ENCODE assay signal across 1 cellular context in the genomic region with DNA sequence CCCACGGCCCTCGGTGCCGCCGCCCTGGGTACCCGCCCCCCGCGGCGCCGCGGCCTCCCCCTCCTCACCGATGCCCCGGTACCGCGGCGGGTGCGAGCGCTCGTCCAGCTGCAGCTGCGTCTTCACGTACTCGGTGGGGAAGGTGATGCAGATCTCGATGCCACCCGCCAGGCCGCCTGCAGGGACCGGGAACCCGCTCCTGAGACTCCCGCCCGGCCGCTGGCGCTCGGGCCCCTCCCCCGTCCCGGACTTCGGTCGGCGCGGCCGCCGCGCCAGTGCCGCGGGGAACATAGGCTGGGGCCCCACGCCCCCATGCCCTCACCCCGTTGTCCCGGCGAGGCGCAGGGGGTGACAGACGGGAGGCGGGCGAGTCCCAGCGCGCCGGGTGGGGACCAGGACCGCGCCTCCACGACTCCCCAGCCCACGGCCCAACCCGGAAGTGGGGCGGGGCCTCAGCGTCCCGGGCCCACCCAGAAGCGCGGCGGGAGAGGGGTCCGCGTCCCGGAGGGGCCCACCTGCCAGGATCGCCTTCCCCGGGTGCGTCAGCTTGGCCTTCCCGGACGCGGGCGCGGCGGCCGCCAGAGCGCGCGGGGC.
TF ChIP-seq lines count a peak whose summit lies in the region.

No MANE protein-coding gene starts in this region.

TF ChIP-seq in K562, 482 proteins besides CTCF, POLR2A, EP300 and RAD21 (continued from another document and continues in another):
- no peak for TF ChIP-seq PHF21A (IDR thresholded peaks at IDR 0.05; ENCODE audit: borderline replicate concordance, low read depth)
- TF ChIP-seq TRIM28 (IDR thresholded peaks at IDR 0.05) = no peak
- peak; percentile 95 for TF ChIP-seq ELF4 (CRISPR knock-in tag; IDR thresholded peaks at IDR 0.05)
- no peak; the same call in 1 of the 2 replicates for TF ChIP-seq SPI1 (IDR thresholded peaks at IDR 0.05; ENCODE audit: borderline replicate concordance, low read depth, low read length)
- no peak for TF ChIP-seq PTTG1 (tag; IDR thresholded peaks at IDR 0.05; ENCODE audit: low read depth)
- no peak for TF ChIP-seq TBP (optimal IDR thresholded peaks at IDR 0.05; ENCODE audit: low read depth, low read length)
- TF ChIP-seq, protein P1, sequence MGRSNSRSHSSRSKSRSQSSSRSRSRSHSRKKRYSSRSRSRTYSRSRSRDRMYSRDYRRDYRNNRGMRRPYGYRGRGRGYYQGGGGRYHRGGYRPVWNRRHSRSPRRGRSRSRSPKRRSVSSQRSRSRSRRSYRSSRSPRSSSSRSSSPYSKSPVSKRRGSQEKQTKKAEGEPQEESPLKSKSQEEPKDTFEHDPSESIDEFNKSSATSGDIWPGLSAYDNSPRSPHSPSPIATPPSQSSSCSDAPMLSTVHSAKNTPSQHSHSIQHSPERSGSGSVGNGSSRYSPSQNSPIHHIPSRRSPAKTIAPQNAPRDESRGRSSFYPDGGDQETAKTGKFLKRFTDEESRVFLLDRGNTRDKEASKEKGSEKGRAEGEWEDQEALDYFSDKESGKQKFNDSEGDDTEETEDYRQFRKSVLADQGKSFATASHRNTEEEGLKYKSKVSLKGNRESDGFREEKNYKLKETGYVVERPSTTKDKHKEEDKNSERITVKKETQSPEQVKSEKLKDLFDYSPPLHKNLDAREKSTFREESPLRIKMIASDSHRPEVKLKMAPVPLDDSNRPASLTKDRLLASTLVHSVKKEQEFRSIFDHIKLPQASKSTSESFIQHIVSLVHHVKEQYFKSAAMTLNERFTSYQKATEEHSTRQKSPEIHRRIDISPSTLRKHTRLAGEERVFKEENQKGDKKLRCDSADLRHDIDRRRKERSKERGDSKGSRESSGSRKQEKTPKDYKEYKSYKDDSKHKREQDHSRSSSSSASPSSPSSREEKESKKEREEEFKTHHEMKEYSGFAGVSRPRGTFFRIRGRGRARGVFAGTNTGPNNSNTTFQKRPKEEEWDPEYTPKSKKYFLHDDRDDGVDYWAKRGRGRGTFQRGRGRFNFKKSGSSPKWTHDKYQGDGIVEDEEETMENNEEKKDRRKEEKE (IDR thresholded peaks at IDR 0.05; ENCODE audit: borderline replicate concordance in 1 of 2, control insufficient read depth in 1 of 2, low read depth in 2 of 2, low read length in 1 of 2) = no peak
- no peak for TF ChIP-seq ZNF3 (CRISPR knock-in tag; IDR thresholded peaks at IDR 0.05)
- no peak for TF ChIP-seq SMC3 (conservative IDR thresholded peaks at IDR 0.05; ENCODE audit: insufficient read depth, low read depth, low read length)
- peak; percentile 46; the same call in 1 of the 2 replicates for TF ChIP-seq ZNF76 (CRISPR knock-in tag; IDR thresholded peaks at IDR 0.05; ENCODE audit: borderline replicate concordance)
- TF ChIP-seq ZNF589 (CRISPR knock-in tag; IDR thresholded peaks at IDR 0.05; ENCODE audit: low read depth) = no peak
- no peak for TF ChIP-seq ZNF224 (CRISPR knock-in tag; IDR thresholded peaks at IDR 0.05)
- TF ChIP-seq, protein P2, sequence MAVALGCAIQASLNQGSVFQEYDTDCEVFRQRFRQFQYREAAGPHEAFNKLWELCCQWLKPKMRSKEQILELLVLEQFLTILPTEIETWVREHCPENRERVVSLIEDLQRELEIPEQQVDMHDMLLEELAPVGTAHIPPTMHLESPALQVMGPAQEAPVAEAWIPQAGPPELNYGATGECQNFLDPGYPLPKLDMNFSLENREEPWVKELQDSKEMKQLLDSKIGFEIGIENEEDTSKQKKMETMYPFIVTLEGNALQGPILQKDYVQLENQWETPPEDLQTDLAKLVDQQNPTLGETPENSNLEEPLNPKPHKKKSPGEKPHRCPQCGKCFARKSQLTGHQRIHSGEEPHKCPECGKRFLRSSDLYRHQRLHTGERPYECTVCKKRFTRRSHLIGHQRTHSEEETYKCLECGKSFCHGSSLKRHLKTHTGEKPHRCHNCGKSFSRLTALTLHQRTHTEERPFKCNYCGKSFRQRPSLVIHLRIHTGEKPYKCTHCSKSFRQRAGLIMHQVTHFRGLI (CRISPR knock-in tag; IDR thresholded peaks at IDR 0.05) = no peak
- TF ChIP-seq MIER1 (IDR thresholded peaks at IDR 0.05; ENCODE audit: low read depth) = no peak
- TF ChIP-seq, protein P3, sequence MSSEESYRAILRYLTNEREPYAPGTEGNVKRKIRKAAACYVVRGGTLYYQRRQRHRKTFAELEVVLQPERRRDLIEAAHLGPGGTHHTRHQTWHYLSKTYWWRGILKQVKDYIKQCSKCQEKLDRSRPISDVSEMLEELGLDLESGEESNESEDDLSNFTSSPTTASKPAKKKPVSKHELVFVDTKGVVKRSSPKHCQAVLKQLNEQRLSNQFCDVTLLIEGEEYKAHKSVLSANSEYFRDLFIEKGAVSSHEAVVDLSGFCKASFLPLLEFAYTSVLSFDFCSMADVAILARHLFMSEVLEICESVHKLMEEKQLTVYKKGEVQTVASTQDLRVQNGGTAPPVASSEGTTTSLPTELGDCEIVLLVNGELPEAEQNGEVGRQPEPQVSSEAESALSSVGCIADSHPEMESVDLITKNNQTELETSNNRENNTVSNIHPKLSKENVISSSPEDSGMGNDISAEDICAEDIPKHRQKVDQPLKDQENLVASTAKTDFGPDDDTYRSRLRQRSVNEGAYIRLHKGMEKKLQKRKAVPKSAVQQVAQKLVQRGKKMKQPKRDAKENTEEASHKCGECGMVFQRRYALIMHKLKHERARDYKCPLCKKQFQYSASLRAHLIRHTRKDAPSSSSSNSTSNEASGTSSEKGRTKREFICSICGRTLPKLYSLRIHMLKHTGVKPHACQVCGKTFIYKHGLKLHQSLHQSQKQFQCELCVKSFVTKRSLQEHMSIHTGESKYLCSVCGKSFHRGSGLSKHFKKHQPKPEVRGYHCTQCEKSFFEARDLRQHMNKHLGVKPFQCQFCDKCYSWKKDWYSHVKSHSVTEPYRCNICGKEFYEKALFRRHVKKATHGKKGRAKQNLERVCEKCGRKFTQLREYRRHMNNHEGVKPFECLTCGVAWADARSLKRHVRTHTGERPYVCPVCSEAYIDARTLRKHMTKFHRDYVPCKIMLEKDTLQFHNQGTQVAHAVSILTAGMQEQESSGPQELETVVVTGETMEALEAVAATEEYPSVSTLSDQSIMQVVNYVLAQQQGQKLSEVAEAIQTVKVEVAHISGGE (CRISPR knock-in tag; IDR thresholded peaks at IDR 0.05) = no peak; a peak in 1 of 6 replicates
- TF ChIP-seq ZNF184 (CRISPR knock-in tag; IDR thresholded peaks at IDR 0.05) = no peak
- TF ChIP-seq, protein P4, sequence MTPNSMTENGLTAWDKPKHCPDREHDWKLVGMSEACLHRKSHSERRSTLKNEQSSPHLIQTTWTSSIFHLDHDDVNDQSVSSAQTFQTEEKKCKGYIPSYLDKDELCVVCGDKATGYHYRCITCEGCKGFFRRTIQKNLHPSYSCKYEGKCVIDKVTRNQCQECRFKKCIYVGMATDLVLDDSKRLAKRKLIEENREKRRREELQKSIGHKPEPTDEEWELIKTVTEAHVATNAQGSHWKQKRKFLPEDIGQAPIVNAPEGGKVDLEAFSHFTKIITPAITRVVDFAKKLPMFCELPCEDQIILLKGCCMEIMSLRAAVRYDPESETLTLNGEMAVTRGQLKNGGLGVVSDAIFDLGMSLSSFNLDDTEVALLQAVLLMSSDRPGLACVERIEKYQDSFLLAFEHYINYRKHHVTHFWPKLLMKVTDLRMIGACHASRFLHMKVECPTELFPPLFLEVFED (CRISPR knock-in tag; conservative IDR thresholded peaks at IDR 0.05) = 0 out of 2 replicates have a peak, but pooled peaks have one; percentile 0
- peak; percentile 71; the same call in 1 of the 2 replicates for TF ChIP-seq GTF2F1 (IDR thresholded peaks at IDR 0.05; ENCODE audit: low read depth, low read length)
- TF ChIP-seq, protein P5, sequence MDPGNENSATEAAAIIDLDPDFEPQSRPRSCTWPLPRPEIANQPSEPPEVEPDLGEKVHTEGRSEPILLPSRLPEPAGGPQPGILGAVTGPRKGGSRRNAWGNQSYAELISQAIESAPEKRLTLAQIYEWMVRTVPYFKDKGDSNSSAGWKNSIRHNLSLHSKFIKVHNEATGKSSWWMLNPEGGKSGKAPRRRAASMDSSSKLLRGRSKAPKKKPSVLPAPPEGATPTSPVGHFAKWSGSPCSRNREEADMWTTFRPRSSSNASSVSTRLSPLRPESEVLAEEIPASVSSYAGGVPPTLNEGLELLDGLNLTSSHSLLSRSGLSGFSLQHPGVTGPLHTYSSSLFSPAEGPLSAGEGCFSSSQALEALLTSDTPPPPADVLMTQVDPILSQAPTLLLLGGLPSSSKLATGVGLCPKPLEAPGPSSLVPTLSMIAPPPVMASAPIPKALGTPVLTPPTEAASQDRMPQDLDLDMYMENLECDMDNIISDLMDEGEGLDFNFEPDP (CRISPR knock-in tag; IDR thresholded peaks at IDR 0.05) = peak; percentile 46; the same call in 1 of the 2 replicates
- no peak for TF ChIP-seq PHF20 (IDR thresholded peaks at IDR 0.05; ENCODE audit: partially characterized antibody)
- peak; percentile 95; the same call in 1 of the 2 replicates for TF ChIP-seq PHF8 (IDR thresholded peaks at IDR 0.05; ENCODE audit: borderline replicate concordance, low read length)
- peak; percentile 41 for TF ChIP-seq HNRNPLL (IDR thresholded peaks at IDR 0.05; ENCODE audit: low read depth, low read length, poor library complexity, severe bottlenecking)
- TF ChIP-seq SREBF1 (IDR thresholded peaks at IDR 0.05; ENCODE audit: borderline replicate concordance, low read depth, low read length) = no peak
- TF ChIP-seq NFATC3 (IDR thresholded peaks at IDR 0.05) = no peak
- TF ChIP-seq JUN (IDR thresholded peaks at IDR 0.05; ENCODE audit: borderline replicate concordance, low read depth, low read length) = peak; percentile 12; the same call in 1 of the 2 replicates
- TF ChIP-seq JUN (CRISPR knock-in tag; IDR thresholded peaks at IDR 0.05; ENCODE audit: borderline replicate concordance) = no peak
- TF ChIP-seq MEF2A (IDR thresholded peaks at IDR 0.05; ENCODE audit: control insufficient read depth, low read depth, low read length) = no peak
- TF ChIP-seq ZNF232 (CRISPR knock-in tag; IDR thresholded peaks at IDR 0.05) = no peak
- TF ChIP-seq TAL1 (IDR thresholded peaks at IDR 0.05) = no peak
- TF ChIP-seq ZNF780A (CRISPR knock-in tag; IDR thresholded peaks at IDR 0.05) = no peak
- TF ChIP-seq SNRNP70 (optimal IDR thresholded peaks at IDR 0.05; ENCODE audit: low read depth, low read length) = no peak
- TF ChIP-seq ZNF561 (CRISPR knock-in tag; conservative IDR thresholded peaks at IDR 0.05) = peak; percentile 44
- peak in 1 of 2 experiments; percentile 97; a peak in 2 of 4 replicates for TF ChIP-seq SIN3A (IDR thresholded peaks at IDR 0.05; ENCODE audit: borderline replicate concordance in 2 of 2, control insufficient read depth in 1 of 2, low read depth in 2 of 2, low read length in 2 of 2)
- no peak for TF ChIP-seq POLR2AphosphoS5 (IDR thresholded peaks at IDR 0.05; ENCODE audit: control insufficient read depth, insufficient read depth, low read depth, low read length)
- no peak for TF ChIP-seq NR2C1 (IDR thresholded peaks at IDR 0.05)
- no peak for TF ChIP-seq NR2C1 (tag; IDR thresholded peaks at IDR 0.05)
- no peak for TF ChIP-seq ILF3 (IDR thresholded peaks at IDR 0.05; ENCODE audit: borderline replicate concordance)
- no peak for TF ChIP-seq MCM7 (IDR thresholded peaks at IDR 0.05)
- TF ChIP-seq BRCA1 (IDR thresholded peaks at IDR 0.05) = no peak
- no peak for TF ChIP-seq BRCA1 (CRISPR knock-in tag; IDR thresholded peaks at IDR 0.05)
- peak; percentile 87; the same call in 1 of the 2 replicates for TF ChIP-seq ZNF444 (CRISPR knock-in tag; IDR thresholded peaks at IDR 0.05)
- TF ChIP-seq PTRF (tag; IDR thresholded peaks at IDR 0.05) = no peak
- peak; percentile 27 for TF ChIP-seq ZNF239 (CRISPR knock-in tag; IDR thresholded peaks at IDR 0.05)
- no peak for TF ChIP-seq ZNF212 (CRISPR knock-in tag; IDR thresholded peaks at IDR 0.05)
- TF ChIP-seq, protein P6, sequence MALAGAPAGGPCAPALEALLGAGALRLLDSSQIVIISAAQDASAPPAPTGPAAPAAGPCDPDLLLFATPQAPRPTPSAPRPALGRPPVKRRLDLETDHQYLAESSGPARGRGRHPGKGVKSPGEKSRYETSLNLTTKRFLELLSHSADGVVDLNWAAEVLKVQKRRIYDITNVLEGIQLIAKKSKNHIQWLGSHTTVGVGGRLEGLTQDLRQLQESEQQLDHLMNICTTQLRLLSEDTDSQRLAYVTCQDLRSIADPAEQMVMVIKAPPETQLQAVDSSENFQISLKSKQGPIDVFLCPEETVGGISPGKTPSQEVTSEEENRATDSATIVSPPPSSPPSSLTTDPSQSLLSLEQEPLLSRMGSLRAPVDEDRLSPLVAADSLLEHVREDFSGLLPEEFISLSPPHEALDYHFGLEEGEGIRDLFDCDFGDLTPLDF (CRISPR knock-in tag; IDR thresholded peaks at IDR 0.05) = no peak; the same call in 1 of the 2 replicates
- TF ChIP-seq ZNF165 (CRISPR knock-in tag; IDR thresholded peaks at IDR 0.05; ENCODE audit: borderline replicate concordance) = peak; percentile 49
- TF ChIP-seq ZNF175 (CRISPR knock-in tag; IDR thresholded peaks at IDR 0.05; ENCODE audit: low read depth) = no peak
- no peak for TF ChIP-seq MTA3 (IDR thresholded peaks at IDR 0.05; ENCODE audit: borderline replicate concordance)
- TF ChIP-seq PTBP1 (IDR thresholded peaks at IDR 0.05; ENCODE audit: low read depth, low read length) = no peak
- TF ChIP-seq PPARD (CRISPR knock-in tag; IDR thresholded peaks at IDR 0.05) = peak; percentile 58; the same call in 1 of the 2 replicates
- TF ChIP-seq CHD4 (IDR thresholded peaks at IDR 0.05; ENCODE audit: insufficient read depth, insufficient replicate concordance, low read depth, low read length, poor library complexity, severe bottlenecking) = no peak
- no peak for TF ChIP-seq TOE1 (IDR thresholded peaks at IDR 0.05; ENCODE audit: borderline replicate concordance)
- TF ChIP-seq TOE1 (CRISPR knock-in tag; IDR thresholded peaks at IDR 0.05; ENCODE audit: borderline replicate concordance, low read depth) = no peak
- no peak for TF ChIP-seq RB1 (IDR thresholded peaks at IDR 0.05; ENCODE audit: low read depth)
- no peak for TF ChIP-seq ZNF24 (IDR thresholded peaks at IDR 0.05)
- no peak for TF ChIP-seq TGIF2 (CRISPR knock-in tag; IDR thresholded peaks at IDR 0.05)
- TF ChIP-seq, protein P7, sequence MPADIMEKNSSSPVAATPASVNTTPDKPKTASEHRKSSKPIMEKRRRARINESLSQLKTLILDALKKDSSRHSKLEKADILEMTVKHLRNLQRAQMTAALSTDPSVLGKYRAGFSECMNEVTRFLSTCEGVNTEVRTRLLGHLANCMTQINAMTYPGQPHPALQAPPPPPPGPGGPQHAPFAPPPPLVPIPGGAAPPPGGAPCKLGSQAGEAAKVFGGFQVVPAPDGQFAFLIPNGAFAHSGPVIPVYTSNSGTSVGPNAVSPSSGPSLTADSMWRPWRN (IDR thresholded peaks at IDR 0.05; ENCODE audit: low read depth) = no peak
- TF ChIP-seq, protein P8, sequence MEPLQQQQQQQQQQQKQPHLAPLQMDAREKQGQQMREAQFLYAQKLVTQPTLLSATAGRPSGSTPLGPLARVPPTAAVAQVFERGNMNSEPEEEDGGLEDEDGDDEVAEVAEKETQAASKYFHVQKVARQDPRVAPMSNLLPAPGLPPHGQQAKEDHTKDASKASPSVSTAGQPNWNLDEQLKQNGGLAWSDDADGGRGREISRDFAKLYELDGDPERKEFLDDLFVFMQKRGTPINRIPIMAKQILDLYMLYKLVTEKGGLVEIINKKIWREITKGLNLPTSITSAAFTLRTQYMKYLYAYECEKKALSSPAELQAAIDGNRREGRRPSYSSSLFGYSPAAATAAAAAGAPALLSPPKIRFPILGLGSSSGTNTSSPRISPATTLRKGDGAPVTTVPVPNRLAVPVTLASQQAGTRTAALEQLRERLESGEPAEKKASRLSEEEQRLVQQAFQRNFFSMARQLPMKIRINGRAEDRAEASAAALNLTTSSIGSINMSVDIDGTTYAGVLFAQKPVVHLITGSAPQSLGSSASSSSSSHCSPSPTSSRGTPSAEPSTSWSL (CRISPR knock-in tag; IDR thresholded peaks at IDR 0.05; ENCODE audit: borderline replicate concordance) = peak; percentile 9; the same call in 1 of the 2 replicates
